8 cellular contexts compared by ENCODE assay signal in genomic region chr12:102323799-102324198, GRCh38.
"Had no signal": no experiment of that assay in that cellular context is flagged by ENCODE, and none has a peak within 500 bp of the region (broad histone marks: within the 10 kb centered on the region; RNA-seq: fewer than 3 reads in every experiment).

No MANE protein-coding gene starts in this region.

- H3K27ac ChIP-seq: GM23248, HL-60 had no signal

- H3K36me3 Mint-ChIP-seq: IgD-negative memory B cell had no signal

- H3K4me3 Mint-ChIP-seq: HFFc6, IgD-negative memory B cell had no signal

- ATAC-seq: HCT116, HepG2 had no signal

- H3K4me1 Mint-ChIP-seq: IgD-negative memory B cell had no signal

- H3K9me3 Mint-ChIP-seq: HFFc6 had no signal

- DNase-seq: GM23248, GOT3, H7, HFFc6 had no signal

- H3K27ac Mint-ChIP-seq: HFFc6, IgD-negative memory B cell had no signal
